Comparison of ENCODE assay signal across 8 cellular contexts in genomic region chr17:59565959-59566324, GRCh38.
A peak's percentile ranks its signal among the peaks of the same experiment; 100 is the strongest.
DNase-seq lines count a peak whose midpoint lies in the region; ATAC-seq and TF ChIP-seq lines count a peak whose summit lies in the region.

No MANE protein-coding gene starts in this region.

- peak; percentile 37 for ATAC-seq in HG02798 (IDR thresholded peaks at IDR 0.05; ENCODE audit: poor library complexity, unreplicated experiment)
- no peak for ATAC-seq in GM18520 (IDR thresholded peaks at IDR 0.05; ENCODE audit: unreplicated experiment)

- peak overlapping the region; percentile 100 for H3K4me3 ChIP-seq in WI38 (ENCODE audit: low read depth, low read length)

- peak overlapping the region; percentile 72 for H3K27ac ChIP-seq in caudate nucleus (ENCODE audit: low read depth, low read length)

- DNase-seq in GM03348 (ENCODE audit: low spot score) (peak; percentile 72), NCI-H2081 (lab: John Stamatoyannopoulos, UW) (peak; percentile 78 to 88), caudate nucleus (lab: John Stamatoyannopoulos, UW) (peak in 56 of 61 donors; percentile 7 to 92 (median 50)), iris pigment epithelial cell (ENCODE audit: low read depth) (peak; percentile 86), smooth muscle cell of the brain vasculature (ENCODE audit: low read depth, low spot score) (peak; percentile 29)

- no peak for TF ChIP-seq CTCF in WI38 (IDR thresholded peaks at IDR 0.05; ENCODE audit: low read depth, low read length)

Comparison
In these comparisons a context has a peak if more than half of its experiments do, and no peak if none do; other contexts are left out.
1. DNase-seq: peak in every context shown above with its lines; median percentile 86 in iris pigment epithelial cell; 83 in NCI-H2081; 72 in GM03348; 50 in caudate nucleus; 29 in smooth muscle cell of the brain vasculature.